In genomic region chr13:111474136-111475002, GRCh38 we compare ENCODE assay signal across 8 cellular contexts.
A peak's percentile ranks its signal among the peaks of the same experiment; 100 is the strongest.
DNase-seq lines count a peak whose midpoint lies in the region; ATAC-seq and TF ChIP-seq lines count a peak whose summit lies in the region.

No MANE protein-coding gene starts in this region.

- H3K9me2 ChIP-seq in hepatocyte (replicated peaks; ENCODE audit: insufficient read depth) = no peaks in the 10 kb centered on the region

- H3K4me1 ChIP-seq in hepatocyte (ENCODE audit: insufficient read depth) = no peaks in the 10 kb centered on the region

- no peak overlapping the region for H2AFZ ChIP-seq in hepatocyte

- no peak for ATAC-seq in activated naive CD4-positive, alpha-beta T cell treated with anti-CD3 and anti-CD28 coated beads, Interleukin-2, amount 50 U/mL, for 72 hours
- no peak for ATAC-seq in GM18909 (IDR thresholded peaks at IDR 0.05; ENCODE audit: poor library complexity, unreplicated experiment)

- CTCF ChIA-PET in activated naive CD4-positive, alpha-beta T cell treated with anti-CD3 and anti-CD28 coated beads, Interleukin-2, amount 10 ng/mL, durations not matched to agents 7 days and 5 days (lab: Charles Lee) = interaction anchor here (0.8 to 1.8 kb wide), 6 partner anchors 9 to 970 kb away, joined by 3 to 7 read pairs (median 3); no protein-coding TSS in a partner anchor

- peak; percentile 52 for TF ChIP-seq CTCF in astrocyte of the cerebellum (IDR thresholded peaks at IDR 0.05; ENCODE audit: low read depth, low read length, missing control alignments)
- peak; percentile 72 for TF ChIP-seq CTCF in hepatocyte (IDR thresholded peaks at IDR 0.05; ENCODE audit: poor library complexity)

- no peaks in the 10 kb centered on the region for H3K27me3 ChIP-seq in hepatocyte

- H4K20me1 ChIP-seq in hepatocyte (ENCODE audit: insufficient read depth, poor library complexity, severe bottlenecking) = no peaks in the 10 kb centered on the region

- H3K9me3 ChIP-seq in hepatocyte (ENCODE audit: low read depth) = no peaks in the 10 kb centered on the region

- H3K4me1 Mint-ChIP-seq in activated naive CD4-positive, alpha-beta T cell treated with anti-CD3 and anti-CD28 coated beads, Interleukin-2, amount 10 ng/mL, durations not matched to agents 7 days and 5 days = no peaks in the 10 kb centered on the region

- H3K4me2 ChIP-seq in hepatocyte = no peak overlapping the region

- no peaks in the 10 kb centered on the region for H3K27me3 Mint-ChIP-seq in activated naive CD4-positive, alpha-beta T cell treated with anti-CD3 and anti-CD28 coated beads, Interleukin-2, amount 10 ng/mL, durations not matched to agents 7 days and 5 days

- H3K27ac ChIP-seq in hepatocyte = no peak overlapping the region

- H3K79me2 ChIP-seq in hepatocyte = no peaks in the 10 kb centered on the region

- no peaks in the 10 kb centered on the region for H3K9me3 Mint-ChIP-seq in activated naive CD4-positive, alpha-beta T cell treated with anti-CD3 and anti-CD28 coated beads, Interleukin-2, amount 50 U/mL, for 72 hours
- H3K9me3 Mint-ChIP-seq in activated naive CD4-positive, alpha-beta T cell treated with anti-CD3 and anti-CD28 coated beads, Interleukin-2, amount 10 ng/mL, durations not matched to agents 7 days and 5 days = no peaks in the 10 kb centered on the region

- H3K36me3 Mint-ChIP-seq in activated naive CD4-positive, alpha-beta T cell treated with anti-CD3 and anti-CD28 coated beads, Interleukin-2, amount 50 U/mL, for 72 hours = no peaks in the 10 kb centered on the region
- H3K36me3 Mint-ChIP-seq in activated naive CD4-positive, alpha-beta T cell treated with anti-CD3 and anti-CD28 coated beads, Interleukin-2, amount 10 ng/mL, durations not matched to agents 7 days and 5 days = no peaks in the 10 kb centered on the region

- WGBS in hepatocyte (ENCODE audit: low lambda C conversion rate, missing lambda C conversion rate) = 68% methylated on average over 23 of the region's 23 CpGs

- H3K4me3 Mint-ChIP-seq in activated naive CD4-positive, alpha-beta T cell treated with anti-CD3 and anti-CD28 coated beads, Interleukin-2, amount 10 ng/mL, durations not matched to agents 7 days and 5 days = no peak overlapping the region

- no peaks in the 10 kb centered on the region for H3K36me3 ChIP-seq in hepatocyte (replicated peaks; ENCODE audit: insufficient read depth, low read depth)

- in situ Hi-C loops in astrocyte of the cerebellum (cut with HindIII; ENCODE audit: low sequenced_read_pairs) = no loop called here

- H3K4me3 ChIP-seq in astrocyte of the cerebellum (ENCODE audit: low read depth, low read length) (no peak overlapping the region), hepatocyte (no peak overlapping the region)

- peak overlapping the region; percentile 29 to 55 for H3K27ac Mint-ChIP-seq in activated naive CD4-positive, alpha-beta T cell treated with anti-CD3 and anti-CD28 coated beads, Interleukin-2, amount 50 U/mL, for 72 hours
- no peak overlapping the region for H3K27ac Mint-ChIP-seq in activated naive CD4-positive, alpha-beta T cell treated with anti-CD3 and anti-CD28 coated beads, Interleukin-2, amount 10 ng/mL, durations not matched to agents 7 days and 5 days

- peak in 1 of 2 donors; percentile 42 for DNase-seq in activated naive CD4-positive, alpha-beta T cell treated with anti-CD3 and anti-CD28 coated beads, Interleukin-2, amount 50 U/mL, for 72 hours (ENCODE audit: low spot score in 2 of 2)
- DNase-seq in activated naive CD4-positive, alpha-beta T cell treated with anti-CD3 and anti-CD28 coated beads, Interleukin-2, amount 10 ng/mL, durations not matched to agents 7 days and 5 days = no peak
- DNase-seq in NCI-H2029 treated with DMSO at 0.1 percent for 48 hours (lab: John Stamatoyannopoulos, UW) (peak; percentile 82), astrocyte of the cerebellum (ENCODE audit: low read depth) (peak; percentile 20), hepatocyte (ENCODE audit: low spot score) (peak; percentile 66), superior temporal gyrus (ENCODE audit: extremely low spot score) (peak; percentile 82)
- DNase-seq in activated CD4-positive, CD25-positive, alpha-beta regulatory T cell treated with anti-CD3 and anti-CD28 coated beads, Interleukin-2, amount 50 U/mL, for 72 hours = no peak

Comparison
In these comparisons a context has a peak if more than half of its experiments do, and no peak if none do; other contexts are left out.
1. DNase-seq: peak in NCI-H2029 treated with DMSO at 0.1 percent for 48 hours (single experiment), astrocyte of the cerebellum (single experiment), hepatocyte (single experiment) and superior temporal gyrus (single experiment); none in activated naive CD4-positive, alpha-beta T cell treated with anti-CD3 and anti-CD28 coated beads, Interleukin-2, amount 10 ng/mL, durations not matched to agents 7 days and 5 days (single experiment) and activated CD4-positive, CD25-positive, alpha-beta regulatory T cell treated with anti-CD3 and anti-CD28 coated beads, Interleukin-2, amount 50 U/mL, for 72 hours (single experiment).